19 cellular contexts compared by ENCODE assay signal in the genomic region with DNA sequence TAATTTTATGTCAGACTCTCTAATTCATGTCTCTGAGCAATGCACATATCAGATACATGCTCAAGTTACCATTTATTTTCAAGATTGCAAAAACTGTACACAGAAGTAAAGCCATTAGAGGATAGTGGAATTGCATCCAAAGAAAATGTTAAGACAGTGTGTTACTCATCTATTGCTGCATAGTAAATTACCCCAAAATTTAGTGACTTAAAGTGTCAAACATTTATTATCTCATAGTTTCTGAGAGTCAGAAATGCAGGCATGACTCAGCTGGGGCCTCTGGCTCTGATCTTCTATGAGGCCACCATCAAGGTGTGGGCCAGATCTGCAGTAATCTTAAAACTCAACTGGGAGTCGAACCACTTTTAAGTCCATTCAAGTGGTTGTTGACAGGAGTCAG.
DNase-seq lines count a peak whose midpoint lies in the region; TF ChIP-seq lines count a peak whose summit lies in the region.
"Had no signal": no experiment of that assay in that cellular context is flagged by ENCODE, and none has a peak within 500 bp of the region (broad histone marks: within the 10 kb centered on the region; RNA-seq: fewer than 3 reads in every experiment).

No MANE protein-coding gene starts in this region.

- no peaks in the 10 kb centered on the region for H3K27me3 ChIP-seq in hepatocyte
- H3K27me3 ChIP-seq: dorsolateral prefrontal cortex, suprapubic skin had no signal

- H4K20me1 ChIP-seq in hepatocyte (ENCODE audit: insufficient read depth, poor library complexity, severe bottlenecking) = no peaks in the 10 kb centered on the region

- H3K4me3 ChIP-seq in AG04449 (ENCODE audit: low read depth, low read length) (no peak overlapping the region), fibroblast of pulmonary artery (replicated peaks; ENCODE audit: low read depth, low read length) (no peak overlapping the region), hepatocyte (no peak overlapping the region)
- H3K4me3 ChIP-seq: dorsolateral prefrontal cortex, left ventricle myocardium inferior, mucosa of descending colon, suprapubic skin had no signal

- H3K4me1 ChIP-seq in hepatocyte (ENCODE audit: insufficient read depth) = no peaks in the 10 kb centered on the region
- H3K4me1 ChIP-seq: suprapubic skin had no signal

- WGBS in hepatocyte (ENCODE audit: low lambda C conversion rate, missing lambda C conversion rate) = 79% methylated on average over 1 of the region's 1 CpG

- H3K79me2 ChIP-seq in hepatocyte = no peaks in the 10 kb centered on the region

- POLR2A ChIA-PET in AG04449 (lab: Yijun Ruan, JAX) = no interaction called here

- DNase-seq in AG04449 (ENCODE audit: low read depth, low spot score) (peak; percentile 58), GM04503 (ENCODE audit: low read depth) (peak; percentile 69), T1000 (lab: John Stamatoyannopoulos, UW) (peak; percentile 10), fibroblast of pulmonary artery (ENCODE audit: low read depth) (peak; percentile 23), hepatocyte (ENCODE audit: low spot score) (no peak), NCI-H1694 treated with DMSO at 0.1 percent for 48 hours (lab: John Stamatoyannopoulos, UW) (no peak), LoVo (ENCODE audit: low spot score) (no peak), DMS53 (lab: John Stamatoyannopoulos, UW) (no peak)
- DNase-seq: activated naive CD8-positive, alpha-beta T cell treated with anti-CD3 and anti-CD28 coated beads, Interleukin-2, amount 10 ng/mL, durations not matched to agents 7 days and 5 days; CD4-positive, alpha-beta memory T cell; dorsolateral prefrontal cortex; left ventricle myocardium inferior; mucosa of descending colon; NCI-H1436; PC-3; stimulated activated CD4-positive, alpha-beta T cell treated with anti-CD3 and anti-CD28 coated beads, Interleukin-12 subunit alpha, Interleukin-12 subunit beta, amount 100 ng/mL, for 4 hours; T-helper 9 cell had no signal

- no peaks in the 10 kb centered on the region for H3K9me2 ChIP-seq in hepatocyte (replicated peaks; ENCODE audit: insufficient read depth)

- H3K9me3 ChIP-seq in hepatocyte (ENCODE audit: low read depth) = no peaks in the 10 kb centered on the region
- H3K9me3 ChIP-seq: left ventricle myocardium inferior, mucosa of descending colon, suprapubic skin had no signal

- H3K4me2 ChIP-seq in hepatocyte = no peak overlapping the region

- no peak overlapping the region for H3K27ac ChIP-seq in hepatocyte
- H3K27ac ChIP-seq: dorsolateral prefrontal cortex, epithelial cell of prostate, left ventricle myocardium inferior, suprapubic skin had no signal

- H3K36me3 ChIP-seq in hepatocyte (replicated peaks; ENCODE audit: insufficient read depth, low read depth) = no peaks in the 10 kb centered on the region
- H3K36me3 ChIP-seq: left ventricle myocardium inferior, suprapubic skin had no signal

- H2AFZ ChIP-seq in hepatocyte = no peak overlapping the region

- CTCF ChIA-PET in AG04449 (lab: Yijun Ruan, JAX) = interaction anchor here (1.1 kb wide), 1 partner anchor 60 kb away, joined by 3 read pairs; no protein-coding TSS in a partner anchor

- TF ChIP-seq CTCF in AG04449 (IDR thresholded peaks at IDR 0.05; ENCODE audit: insufficient read depth, low read length, missing control alignments) (no peak), fibroblast of pulmonary artery (IDR thresholded peaks at IDR 0.05; ENCODE audit: low read length, missing control alignments) (no peak), hepatocyte (IDR thresholded peaks at IDR 0.05; ENCODE audit: poor library complexity) (no peak)

Comparison
In these comparisons a context has a peak if more than half of its experiments do, and no peak if none do; other contexts are left out.
1. DNase-seq: peak in AG04449 (single experiment), GM04503 (single experiment), T1000 (single experiment) and fibroblast of pulmonary artery (single experiment); none in hepatocyte (single experiment), NCI-H1694 treated with DMSO at 0.1 percent for 48 hours (single experiment), LoVo (single experiment) and DMS53 (single experiment).